In the genomic region with DNA sequence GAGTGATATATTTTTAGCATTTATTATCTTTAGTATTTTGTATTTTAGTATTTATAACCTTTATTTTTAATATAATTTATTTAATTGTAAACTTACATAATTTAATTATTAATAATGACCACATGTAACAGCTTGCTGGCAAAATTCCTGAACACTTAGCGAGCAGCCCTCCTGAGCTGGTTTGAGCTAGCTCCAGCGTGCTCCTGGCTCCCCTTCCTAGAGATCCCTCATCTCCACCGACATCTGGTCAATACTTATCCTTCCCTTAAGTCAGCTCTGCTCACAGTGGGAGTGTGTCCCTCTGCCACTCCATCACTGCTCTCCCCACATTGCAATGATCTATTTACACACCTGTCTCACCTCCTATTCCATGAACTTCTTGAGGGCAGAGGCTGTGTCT, we compare ENCODE assay signal across 22 cellular contexts. TPM values are rescaled to one million over a fixed set of nuclear protein-coding genes. Genes with fewer than 3 reads are reported as not detected.
"Had no signal": no experiment of that assay in that cellular context is flagged by ENCODE, and none has a peak within 500 bp of the region (broad histone marks: within the 10 kb centered on the region; RNA-seq: fewer than 3 reads in every experiment).

No MANE protein-coding gene starts in this region.

- H3K36me3 ChIP-seq: neutrophil, suprapubic skin, vagina had no signal

- FAIRE-seq: astrocyte had no signal

- H3K27ac ChIP-seq: neutrophil, parathyroid adenoma, suprapubic skin, vagina had no signal

- DNase-seq: activated CD4-positive, alpha-beta T cell treated with anti-CD3 and anti-CD28 coated beads, Interleukin-2, amount 50 U/mL, for 1 hour; activated CD4-positive, CD25-positive, alpha-beta regulatory T cell treated with anti-CD3 and anti-CD28 coated beads, Interleukin-2, amount 50 U/mL, for 72 hours; activated effector memory CD4-positive, alpha-beta T cell treated with anti-CD3 and anti-CD28 coated beads, Interleukin-2, amount 50 U/mL, for 16 hours; activated naive CD4-positive, alpha-beta T cell treated with anti-CD3 and anti-CD28 coated beads, Interleukin-2, amount 50 U/mL, for 16 hours; activated T-cell treated with anti-CD3 and anti-CD28 coated beads, Interleukin-2, amount 50 U/mL, for 72 hours; effector memory CD8-positive, alpha-beta T cell; foreskin fibroblast; hypothalamus; islet precursor cell; stimulated activated CD4-positive, alpha-beta T cell treated with anti-CD3 and anti-CD28 coated beads, Interleukin-4, amount 100 ng/mL, for 1 hour; stimulated activated naive CD8-positive, alpha-beta T cell treated with anti-CD3 and anti-CD28 coated beads, Interleukin-15, amount 100 ng/mL, for 72 hours; trophoblast cell had no signal

- H3K4me3 ChIP-seq: lung, smooth muscle cell, suprapubic skin, vagina had no signal

- H3K4me1 ChIP-seq: parathyroid adenoma, suprapubic skin, vagina had no signal

- ATAC-seq: activated T-cell treated with anti-CD3 and anti-CD28 coated beads, Interleukin-2, amount 50 U/mL, for 72 hours; effector memory CD8-positive, alpha-beta T cell; left lobe of liver; natural killer cell treated with Interleukin-12 subunit alpha and Interleukin-12 subunit beta and Interleukin-15 and Interleukin-18, amount 100 ng/mL, for 72 hours; sciatic nerve; stimulated activated naive CD8-positive, alpha-beta T cell treated with anti-CD3 and anti-CD28 coated beads, Interleukin-15, amount 100 ng/mL, for 72 hours had no signal

- H3K27me3 ChIP-seq: neutrophil, suprapubic skin, vagina had no signal

- H3K9me3 ChIP-seq: neutrophil, vagina had no signal

RNA-seq across cellular contexts. Expression of gene TBXAS1, which starts 20.7 kb away (rescaled TPM):
- total RNA-seq: smooth muscle cell had no signal
